In the genomic region with DNA sequence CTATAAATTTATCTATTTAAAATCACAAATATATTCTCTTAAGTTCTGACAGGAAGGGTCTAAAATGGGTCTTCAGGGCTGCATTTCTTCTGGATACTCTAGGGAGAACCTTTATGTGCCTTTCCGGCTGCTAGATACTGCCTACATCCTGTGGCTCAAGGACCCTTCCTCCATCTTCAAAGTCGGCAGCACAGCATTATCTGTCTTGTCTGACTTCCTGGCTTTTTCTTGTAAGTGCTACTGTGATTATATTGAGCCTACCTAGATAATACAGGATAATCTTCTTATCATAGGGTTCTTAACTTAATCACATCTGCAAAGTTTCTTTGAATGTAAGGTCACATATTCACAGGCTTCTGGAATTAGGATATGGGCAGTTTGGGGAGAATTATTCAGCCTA, we compare ENCODE assay signal across 26 cellular contexts.
"Had no signal": no experiment of that assay in that cellular context is flagged by ENCODE, and none has a peak within 500 bp of the region (broad histone marks: within the 10 kb centered on the region; RNA-seq: fewer than 3 reads in every experiment).

No MANE protein-coding gene starts in this region.

- H3K36me3 ChIP-seq: esophagus squamous epithelium, gastrocnemius medialis, heart right ventricle, left lung, lower lobe of right lung had no signal

- H3K27ac Mint-ChIP-seq: naive thymus-derived CD4-positive, alpha-beta T cell had no signal

- H3K9me3 ChIP-seq: esophagus squamous epithelium, gastrocnemius medialis, left lung, lower lobe of right lung had no signal

- H3K4me1 ChIP-seq: esophagus squamous epithelium, gastrocnemius medialis, heart right ventricle, left lung, lower lobe of right lung had no signal

- H3K4me3 Mint-ChIP-seq: naive thymus-derived CD4-positive, alpha-beta T cell had no signal

- H3K27me3 ChIP-seq: dorsolateral prefrontal cortex, esophagus squamous epithelium, gastrocnemius medialis, heart right ventricle, left lung had no signal

- H3K4me3 ChIP-seq: coronary artery, dorsolateral prefrontal cortex, esophagus squamous epithelium, gastrocnemius medialis, heart right ventricle, left lung, lower lobe of right lung had no signal

- DNase-seq: dermis blood vessel endothelial cell; dorsolateral prefrontal cortex; effector CD4-positive, alpha-beta T cell; effector memory CD4-positive, alpha-beta T cell; erythroblast; esophagus squamous epithelium; foreskin fibroblast; foreskin melanocyte; gastrocnemius medialis; glutamatergic neuron; head of caudate nucleus; heart right ventricle; hippocampal formation; left cardiac atrium; left lung; left ventricle myocardium superior; lower lobe of right lung; mesenchymal stem cell; midbrain; naive thymus-derived CD4-positive, alpha-beta T cell had no signal

- FAIRE-seq: endometrium, islet of Langerhans, keratinocyte had no signal

- H3K36me3 Mint-ChIP-seq: naive thymus-derived CD4-positive, alpha-beta T cell had no signal

- ATAC-seq: esophagus mucosa; gastrocnemius medialis; heart right ventricle; left cardiac atrium; left lung; left ventricle myocardium superior; lower lobe of right lung; naive thymus-derived CD4-positive, alpha-beta T cell had no signal

- H3K4me1 Mint-ChIP-seq: naive thymus-derived CD4-positive, alpha-beta T cell had no signal

- H3K27ac ChIP-seq: coronary artery, dorsolateral prefrontal cortex, epithelial cell of prostate, esophagus squamous epithelium, gastrocnemius medialis, heart right ventricle, left lung, lower lobe of right lung had no signal

- H3K27me3 Mint-ChIP-seq: naive thymus-derived CD4-positive, alpha-beta T cell had no signal
